Comparison of ENCODE assay signal across 28 cellular contexts in the genomic region with DNA sequence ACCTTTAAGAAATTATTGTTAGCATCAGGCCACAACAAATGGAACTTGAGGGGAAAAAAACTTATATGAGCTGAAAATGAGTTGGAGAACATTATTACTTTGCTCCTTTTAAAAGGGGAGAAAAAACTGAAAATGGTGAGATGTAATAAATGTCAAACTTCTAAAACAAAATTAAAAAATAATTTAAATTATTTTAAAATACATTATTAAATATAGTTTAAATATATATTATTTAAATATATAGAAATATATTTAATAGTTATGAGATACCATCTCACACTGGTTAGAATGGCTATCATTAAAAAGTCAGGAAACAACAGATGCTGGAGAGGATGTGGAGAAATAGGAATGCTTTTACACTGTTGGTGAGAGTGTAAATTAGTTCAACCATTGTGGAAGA.
"Had no signal": no experiment of that assay in that cellular context is flagged by ENCODE, and none has a peak within 500 bp of the region (broad histone marks: within the 10 kb centered on the region; RNA-seq: fewer than 3 reads in every experiment).

No MANE protein-coding gene starts in this region.

- H3K9me3 ChIP-seq: ovary, psoas muscle, right lobe of liver, sigmoid colon, stomach, thoracic aorta, thyroid gland, tibial nerve, upper lobe of left lung, vagina had no signal

- DNase-seq: occipital lobe; ovary; posterior cingulate gyrus; psoas muscle; right cardiac atrium; right lobe of liver; sigmoid colon; small intestine; stimulated activated CD4-positive, alpha-beta T cell treated with anti-CD3 and anti-CD28 coated beads, Interleukin-15, amount 100 ng/mL, for 24 hours; stimulated activated CD4-positive, alpha-beta T cell treated with anti-CD3 and anti-CD28 coated beads, Interleukin-2, amount 100 ng/mL, for 24 hours; stimulated activated CD4-positive, alpha-beta T cell treated with anti-CD3 and anti-CD28 coated beads, Interleukin-2, amount 100 ng/mL, for 48 hours; stimulated activated CD4-positive, alpha-beta T cell treated with anti-CD3 and anti-CD28 coated beads, Interleukin-4, amount 100 ng/mL, for 24 hours; stimulated activated naive B cell treated with anti-CD40 and anti-IgM and Interleukin-4, amounts not matched to agents 10 μg/mL and 1 μg/mL and 100 μg/mL, for 72 hours; stimulated activated naive CD4-positive, alpha-beta T cell treated with Interleukin-2 at 50 U/mL for 16 hours; stomach; thyroid gland; trophoblast cell; upper lobe of left lung had no signal

- H3K36me3 ChIP-seq: ovary, right lobe of liver, sigmoid colon, stomach, thoracic aorta, thyroid gland, tibial nerve, upper lobe of left lung, vagina had no signal

- H3K4me1 ChIP-seq: neural progenitor cell, parathyroid adenoma, right lobe of liver, sigmoid colon, thyroid gland, tibial nerve, upper lobe of left lung, vagina had no signal

- H3K4me1 Mint-ChIP-seq: nephron, neural progenitor cell had no signal

- H3K4me3 ChIP-seq: neural progenitor cell, ovary, psoas muscle, right lobe of liver, sigmoid colon, stomach, thoracic aorta, thyroid gland, tibial nerve, upper lobe of left lung, vagina had no signal

- H3K27me3 Mint-ChIP-seq: progenitor cell of endocrine pancreas; stimulated activated naive B cell treated with anti-CD40 and anti-IgM and Interleukin-4, amounts not matched to agents 10 μg/mL and 1 μg/mL and 100 μg/mL, for 72 hours; stimulated activated naive CD8-positive, alpha-beta T cell treated with anti-CD3 and anti-CD28 coated beads, Interleukin-15, Interleukin-2, amounts not matched to agents 100 ng/mL and 50 ng/mL, for 24 hours had no signal

- ATAC-seq: psoas muscle; right cardiac atrium; right lobe of liver; stimulated activated effector memory CD8-positive, alpha-beta T cell treated with anti-CD3 and anti-CD28 coated beads, Interleukin-12 subunit alpha, Interleukin-12 subunit beta, amount 100 ng/mL, for 72 hours; stimulated activated naive B cell treated with anti-CD40 and anti-IgM and Interleukin-4, amounts not matched to agents 10 μg/mL and 1 μg/mL and 100 μg/mL, for 72 hours had no signal

- H3K9me3 Mint-ChIP-seq: stimulated activated effector memory CD8-positive, alpha-beta T cell treated with anti-CD3 and anti-CD28 coated beads, Interleukin-12 subunit alpha, Interleukin-12 subunit beta, amount 100 ng/mL, for 72 hours had no signal

- H3K27ac ChIP-seq: neural progenitor cell, ovary, parathyroid adenoma, psoas muscle, right lobe of liver, sigmoid colon, stomach, thoracic aorta, thyroid gland, tibial nerve, upper lobe of left lung, vagina had no signal

- H3K27ac Mint-ChIP-seq: nephron; neural progenitor cell; progenitor cell of endocrine pancreas; stimulated activated effector memory CD8-positive, alpha-beta T cell treated with anti-CD3 and anti-CD28 coated beads, Interleukin-12 subunit alpha, Interleukin-12 subunit beta, amount 100 ng/mL, for 72 hours; stimulated activated naive B cell treated with anti-CD40 and anti-IgM and Interleukin-4, amounts not matched to agents 10 μg/mL and 1 μg/mL and 100 μg/mL, for 72 hours; stimulated activated naive CD8-positive, alpha-beta T cell treated with anti-CD3 and anti-CD28 coated beads, Interleukin-15, Interleukin-2, amounts not matched to agents 100 ng/mL and 50 ng/mL, for 24 hours had no signal

- H3K4me3 Mint-ChIP-seq: nephron; neural progenitor cell; stimulated activated effector memory CD8-positive, alpha-beta T cell treated with anti-CD3 and anti-CD28 coated beads, Interleukin-12 subunit alpha, Interleukin-12 subunit beta, amount 100 ng/mL, for 72 hours; stimulated activated naive B cell treated with anti-CD40 and anti-IgM and Interleukin-4, amounts not matched to agents 10 μg/mL and 1 μg/mL and 100 μg/mL, for 72 hours; stimulated activated naive CD8-positive, alpha-beta T cell treated with anti-CD3 and anti-CD28 coated beads, Interleukin-15, Interleukin-2, amounts not matched to agents 100 ng/mL and 50 ng/mL, for 24 hours had no signal

- FAIRE-seq: small intestine, urothelium cell line had no signal

- H3K36me3 Mint-ChIP-seq: stimulated activated effector memory CD8-positive, alpha-beta T cell treated with anti-CD3 and anti-CD28 coated beads, Interleukin-12 subunit alpha, Interleukin-12 subunit beta, amount 100 ng/mL, for 72 hours had no signal

- H3K9ac ChIP-seq: neural progenitor cell, parathyroid adenoma had no signal
